ENCODE assay signal across 11 cellular contexts in genomic region chr2:64062840-64063239, GRCh38. TPM values are rescaled to one million over a fixed set of nuclear protein-coding genes. Genes with fewer than 3 reads are reported as not detected.
DNase-seq lines count a peak whose midpoint lies in the region; ATAC-seq, FAIRE-seq and TF ChIP-seq lines count a peak whose summit lies in the region.
"Had no signal": no experiment of that assay in that cellular context is flagged by ENCODE, and none has a peak within 500 bp of the region (broad histone marks: within the 10 kb centered on the region; RNA-seq: fewer than 3 reads in every experiment).

No MANE protein-coding gene starts in this region.

- peaks cover 10% of the 10 kb centered on the region; the same call in 1 of the 3 replicates for H3K4me1 ChIP-seq in A549

- POLR2A ChIA-PET in A549 (lab: Yijun Ruan, JAX) = no interaction called here

- H3K4me3 ChIP-seq in A549 (no peak overlapping the region), fibroblast of pulmonary artery (replicated peaks; ENCODE audit: low read depth, low read length) (no peak overlapping the region)
- H3K4me3 ChIP-seq: thoracic aorta had no signal

- FAIRE-seq in A549 (lab: Jason Lieb, UNC) = no peak
- FAIRE-seq: colon had no signal

- CTCF ChIA-PET in A549 (lab: Yijun Ruan, JAX) = interaction anchor here (5.4 kb wide), 1 partner anchor 13 kb away, joined by 23 read pairs; no protein-coding TSS in a partner anchor

- H3K4me2 ChIP-seq in A549 = peak overlapping the region; percentile 2; the same call in 1 of the 3 replicates

- TF ChIP-seq RAD21 in A549 (conservative IDR thresholded peaks at IDR 0.05 in 1 of 2, IDR thresholded peaks at IDR 0.05 in 1 of 2) = no peak

- ATAC-seq in A549 (peak in 1 of 2 experiments; percentile 59; a peak in 3 of 6 replicates), GM19372 (IDR thresholded peaks at IDR 0.05; ENCODE audit: low read depth, unreplicated experiment) (peak; percentile 73), GM18520 (IDR thresholded peaks at IDR 0.05; ENCODE audit: unreplicated experiment) (no peak), GM21390 (IDR thresholded peaks at IDR 0.05; ENCODE audit: unreplicated experiment) (no peak), HG02938 (IDR thresholded peaks at IDR 0.05; ENCODE audit: unreplicated experiment) (no peak)

- no peaks in the 10 kb centered on the region for H3K9me3 ChIP-seq in A549
- H3K9me3 ChIP-seq: thoracic aorta had no signal

- DNase-seq in A549 (ENCODE audit: low read depth in 1 of 2, low spot score in 1 of 2) (peak in 1 of 2 experiments; percentile 31), NCI-H526 (lab: John Stamatoyannopoulos, UW) (peak; percentile 85 to 87), fibroblast of pulmonary artery (ENCODE audit: low read depth) (peak; percentile 65), ureter (ENCODE audit: low spot score) (no peak)
- DNase-seq: GF-D8 had no signal

- TF ChIP-seq EP300 in A549 (IDR thresholded peaks at IDR 0.05) = no peak

- TF ChIP-seq CTCF in A549 (IDR thresholded peaks at IDR 0.05) (no peak), fibroblast of pulmonary artery (IDR thresholded peaks at IDR 0.05; ENCODE audit: low read length, missing control alignments) (no peak)

- no peak for TF ChIP-seq POLR2A in A549 (IDR thresholded peaks at IDR 0.05; ENCODE audit: low read length)

- no peak overlapping the region for H3K27ac ChIP-seq in A549

TF ChIP-seq in A549, 52 proteins besides CTCF, POLR2A, EP300 and RAD21:
- no peak for TF ChIP-seq HOXB5 (CRISPR knock-in tag; IDR thresholded peaks at IDR 0.05)
- no peak for TF ChIP-seq FOSL2 (IDR thresholded peaks at IDR 0.05)
- peak; percentile 24; the same call in 1 of the 2 replicates for TF ChIP-seq FOSL2 (CRISPR knock-in tag; IDR thresholded peaks at IDR 0.05)

RNA-seq across cellular contexts. Expression of gene VPS54, which starts 43.6 kb away (rescaled TPM):
- polyA plus RNA-seq in A549 (2011; rRNA removed) (29.2 and 32.5 TPM in 2 replicates), A549 (2017; fragmentation: RNase III; extraction: RNeasy Plus Mini Kit Qiagen cat#74134 plus additional on column Dnase treatment) (14.0 to 15.0 TPM (median 14.9 TPM) in 3 replicates)
- polyA plus RNA-seq in A549 (2012; cell fraction: cytosol; rRNA removed) = 4.9 and 5.8 TPM in 2 replicates
- 3.6 and 6.1 TPM in 2 replicates for polyA plus RNA-seq in A549 (2012; cell fraction: nucleus; rRNA removed)
- 12.0 and 14.3 TPM in 2 replicates for polyA minus RNA-seq in A549 (2011; rRNA and poly(A)+ RNA removed)
- total RNA-seq in ureter = 27.5 TPM
